19 cellular contexts compared by ENCODE assay signal in the genomic region with DNA sequence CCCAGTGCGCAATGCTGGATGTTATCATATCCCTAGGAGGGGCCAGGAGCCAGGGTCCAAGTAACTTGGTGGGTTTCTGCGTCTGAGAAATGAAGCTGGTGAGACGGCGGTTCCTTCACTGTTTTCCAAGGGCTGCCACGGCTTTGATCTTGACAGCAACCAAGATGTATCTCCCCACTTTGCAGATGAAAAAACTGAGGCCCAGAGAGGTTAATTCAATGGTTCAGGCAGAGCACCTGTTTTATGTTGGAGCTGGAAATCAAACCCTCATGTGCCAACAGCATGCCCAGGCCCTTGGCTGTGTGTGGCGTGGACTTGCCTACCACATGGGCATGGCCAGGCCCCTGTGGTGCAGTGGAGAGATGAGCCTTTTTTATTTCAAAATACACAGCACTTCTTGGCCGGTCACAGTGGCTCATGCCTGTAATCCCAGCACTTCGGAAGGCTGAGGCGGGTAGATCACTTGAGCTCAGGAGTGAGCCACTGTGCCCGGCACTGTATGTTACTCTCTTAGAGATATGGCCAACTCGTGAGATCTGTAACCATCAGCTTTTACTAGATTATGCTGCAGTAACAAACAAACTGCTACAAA.
DNase-seq lines count a peak whose midpoint lies in the region; ATAC-seq and TF ChIP-seq lines count a peak whose summit lies in the region.
"Had no signal": no experiment of that assay in that cellular context is flagged by ENCODE, and none has a peak within 500 bp of the region (broad histone marks: within the 10 kb centered on the region; RNA-seq: fewer than 3 reads in every experiment).

No MANE protein-coding gene starts in this region.

- peak; percentile 43 for DNase-seq in activated effector memory CD4-positive, alpha-beta T cell treated with anti-CD3 and anti-CD28 coated beads, Interleukin-2, amount 50 U/mL, for 16 hours
- DNase-seq in activated effector memory CD4-positive, alpha-beta T cell treated with Interleukin-2 at 50 U/mL for 16 hours = no peak
- no peak for DNase-seq in hepatocyte (ENCODE audit: low spot score)
- DNase-seq in upper lobe of right lung = peak; percentile 48
- no peak for DNase-seq in iPS-NIHi7 (ENCODE audit: extremely low spot score)
- no peak for DNase-seq in left ventricle myocardium inferior
- DNase-seq in NCI-H226 = no peak
- DNase-seq: activated CD4-positive, alpha-beta T cell treated with anti-CD3 and anti-CD28 coated beads, Interleukin-2, amount 10 ng/mL, durations not matched to agents 24 days and 14 days; central memory CD4-positive, alpha-beta T cell; mucosa of descending colon; NCI-H2107; NCI-H524; retina; stimulated activated CD4-positive, alpha-beta T cell treated with anti-CD3 and anti-CD28 coated beads, Interleukin-15, amount 100 ng/mL, for 24 hours; SW 1271 had no signal

- no peaks in the 10 kb centered on the region for H3K36me3 ChIP-seq in hepatocyte (replicated peaks; ENCODE audit: insufficient read depth, low read depth)
- H3K36me3 ChIP-seq in upper lobe of right lung = no peaks in the 10 kb centered on the region
- peaks cover 3% of the 10 kb centered on the region for H3K36me3 ChIP-seq in left ventricle myocardium inferior
- H3K36me3 ChIP-seq: gastroesophageal sphincter had no signal

- peaks cover 8 to 21% (median 16%) of the 10 kb centered on the region in 3 donors for H3K4me1 Mint-ChIP-seq in IgD-negative memory B cell
- H3K4me1 Mint-ChIP-seq: activated CD4-positive, alpha-beta T cell treated with anti-CD3 and anti-CD28 coated beads, Interleukin-2, amount 10 ng/mL, durations not matched to agents 24 days and 14 days had no signal

- H3K27me3 Mint-ChIP-seq in IgD-negative memory B cell = no peaks in the 10 kb centered on the region
- H3K27me3 Mint-ChIP-seq: activated CD4-positive, alpha-beta T cell treated with anti-CD3 and anti-CD28 coated beads, Interleukin-2, amount 10 ng/mL, durations not matched to agents 24 days and 14 days had no signal

- H3K27me3 ChIP-seq in hepatocyte (no peaks in the 10 kb centered on the region), upper lobe of right lung (no peaks in the 10 kb centered on the region), left ventricle myocardium inferior (ENCODE audit: low read depth) (no peaks in the 10 kb centered on the region)
- H3K27me3 ChIP-seq: gastroesophageal sphincter had no signal

- no peak for TF ChIP-seq CTCF in hepatocyte (IDR thresholded peaks at IDR 0.05; ENCODE audit: poor library complexity)
- no peak for TF ChIP-seq CTCF in upper lobe of right lung (IDR thresholded peaks at IDR 0.05)
- no peak for TF ChIP-seq CTCF in left ventricle myocardium inferior (IDR thresholded peaks at IDR 0.05; ENCODE audit: borderline replicate concordance)

- no peaks in the 10 kb centered on the region for H3K9me2 ChIP-seq in hepatocyte (replicated peaks; ENCODE audit: insufficient read depth)

- H3K4me3 ChIP-seq in hepatocyte (no peak overlapping the region), upper lobe of right lung (no peak overlapping the region), left ventricle myocardium inferior (no peak overlapping the region)
- H3K4me3 ChIP-seq: gastroesophageal sphincter, mucosa of descending colon had no signal

- H3K36me3 Mint-ChIP-seq in IgD-negative memory B cell = peaks cover 5% of the 10 kb centered on the region

- intact Hi-C loops in upper lobe of right lung (cut with DNase I) (no loop called here), left ventricle myocardium inferior (cut with micrococcal nuclease) (no loop called here)

- peak overlapping the region in 2 of 3 donors; percentile 14 to 33 for H3K27ac Mint-ChIP-seq in IgD-negative memory B cell
- H3K27ac Mint-ChIP-seq: activated CD4-positive, alpha-beta T cell treated with anti-CD3 and anti-CD28 coated beads, Interleukin-2, amount 10 ng/mL, durations not matched to agents 24 days and 14 days; activated naive CD4-positive, alpha-beta T cell treated with anti-CD3 and anti-CD28 coated beads for 36 hours had no signal

- peaks cover 11% of the 10 kb centered on the region for H4K20me1 ChIP-seq in hepatocyte (ENCODE audit: insufficient read depth, poor library complexity, severe bottlenecking)

- no peaks in the 10 kb centered on the region for H3K9me3 Mint-ChIP-seq in IgD-negative memory B cell
- H3K9me3 Mint-ChIP-seq: activated CD4-positive, alpha-beta T cell treated with anti-CD3 and anti-CD28 coated beads, Interleukin-2, amount 10 ng/mL, durations not matched to agents 24 days and 14 days; activated naive CD4-positive, alpha-beta T cell treated with anti-CD3 and anti-CD28 coated beads for 36 hours had no signal

- peaks cover 56% of the 10 kb centered on the region for H3K79me2 ChIP-seq in hepatocyte

- WGBS in hepatocyte (ENCODE audit: low lambda C conversion rate, missing lambda C conversion rate) = 82% methylated on average over 11 of the region's 11 CpGs

- ATAC-seq in upper lobe of right lung = no peak
- ATAC-seq: gastroesophageal sphincter, mucosa of descending colon had no signal

- H3K9me3 ChIP-seq in hepatocyte (ENCODE audit: low read depth) (no peaks in the 10 kb centered on the region), upper lobe of right lung (no peaks in the 10 kb centered on the region), left ventricle myocardium inferior (replicated peaks) (peaks cover 1% of the 10 kb centered on the region)
- H3K9me3 ChIP-seq: gastroesophageal sphincter had no signal

- peaks cover 14% of the 10 kb centered on the region for H3K4me1 ChIP-seq in hepatocyte (ENCODE audit: insufficient read depth)
- peaks cover 6% of the 10 kb centered on the region for H3K4me1 ChIP-seq in upper lobe of right lung
- H3K4me1 ChIP-seq in left ventricle myocardium inferior = peaks cover 39% of the 10 kb centered on the region

- H3K27ac ChIP-seq in hepatocyte = peak overlapping the region; percentile 20
- H3K27ac ChIP-seq in upper lobe of right lung = no peak overlapping the region
- no peak overlapping the region for H3K27ac ChIP-seq in left ventricle myocardium inferior (replicated peaks)
- H3K27ac ChIP-seq: 22Rv1, gastroesophageal sphincter had no signal

- H3K4me2 ChIP-seq in hepatocyte = no peak overlapping the region

- peak overlapping the region in 2 of 4 donors; percentile 7 to 39 for H3K4me3 Mint-ChIP-seq in IgD-negative memory B cell
- H3K4me3 Mint-ChIP-seq: activated CD4-positive, alpha-beta T cell treated with anti-CD3 and anti-CD28 coated beads, Interleukin-2, amount 10 ng/mL, durations not matched to agents 24 days and 14 days; activated naive CD4-positive, alpha-beta T cell treated with anti-CD3 and anti-CD28 coated beads for 36 hours had no signal

- H2AFZ ChIP-seq in hepatocyte = no peak overlapping the region

Comparison
In these comparisons a context has a peak if more than half of its experiments do, and no peak if none do; other contexts are left out.
1. DNase-seq: peak in activated effector memory CD4-positive, alpha-beta T cell treated with anti-CD3 and anti-CD28 coated beads, Interleukin-2, amount 50 U/mL, for 16 hours (single experiment) and upper lobe of right lung (single experiment); none in activated effector memory CD4-positive, alpha-beta T cell treated with Interleukin-2 at 50 U/mL for 16 hours (single experiment), hepatocyte (single experiment), iPS-NIHi7 (single experiment), left ventricle myocardium inferior (single experiment) and NCI-H226 (single experiment).